23 cellular contexts compared by ENCODE assay signal in the genomic region with DNA sequence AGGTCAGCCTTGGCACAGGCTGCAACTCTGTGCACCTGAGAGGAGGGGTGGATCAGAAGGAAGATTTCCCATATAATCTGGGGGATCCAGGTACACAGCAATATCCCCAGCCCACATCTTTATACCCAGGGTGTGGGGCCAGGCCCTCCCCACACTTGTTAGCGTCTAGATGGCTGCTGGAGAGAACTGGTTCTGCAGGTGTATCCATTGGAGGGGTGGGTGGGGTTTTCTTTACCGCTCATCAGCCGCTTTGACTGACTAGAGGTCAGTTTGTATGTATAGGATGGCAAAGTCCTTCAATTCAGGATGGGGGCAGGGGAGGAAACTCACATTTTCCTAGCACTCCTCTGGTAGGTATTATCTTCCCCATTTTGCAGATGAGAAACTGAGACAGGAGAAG.
"Had no signal": no experiment of that assay in that cellular context is flagged by ENCODE, and none has a peak within 500 bp of the region (broad histone marks: within the 10 kb centered on the region; RNA-seq: fewer than 3 reads in every experiment).

No MANE protein-coding gene starts in this region.

- H3K9me3 ChIP-seq: left ventricle myocardium inferior, neutrophil, right atrium auricular region, right lobe of liver, tibial nerve, uterus had no signal

- H3K36me3 ChIP-seq: left ventricle myocardium inferior, neutrophil, right atrium auricular region, right lobe of liver, tibial nerve, uterus had no signal

- FAIRE-seq: islet of Langerhans, kidney had no signal

- H3K4me1 ChIP-seq: left ventricle myocardium inferior, right atrium auricular region, right lobe of liver, tibial nerve, uterus had no signal

- DNase-seq: hypothalamus; immature natural killer cell; kidney; left ventricle myocardium inferior; mesendoderm; naive thymus-derived CD8-positive, alpha-beta T cell; occipital lobe; right lobe of liver; stimulated activated CD4-positive, alpha-beta T cell treated with anti-CD3 and anti-CD28 coated beads, Interleukin-1b, Interleukin-23, amount 100 ng/mL, for 48 hours; stimulated activated CD4-positive, alpha-beta T cell treated with anti-CD3 and anti-CD28 coated beads, Interleukin-2, amount 100 ng/mL, for 48 hours; stimulated activated CD4-positive, alpha-beta T cell treated with anti-CD3 and anti-CD28 coated beads, Interleukin-4, amount 100 ng/mL, for 4 hours; stimulated activated CD8-positive, alpha-beta memory T cell treated with anti-CD3 and anti-CD28 coated beads, Interleukin-4, amount 100 ng/mL, for 48 hours; stimulated activated naive CD4-positive, alpha-beta T cell treated with Interleukin-2 at 50 U/mL for 16 hours; stimulated activated naive CD8-positive, alpha-beta T cell treated with anti-CD3 and anti-CD28 coated beads, Interleukin-15, amount 100 ng/mL, for 72 hours; substantia nigra; uterus had no signal

- H3K27me3 ChIP-seq: neutrophil, right atrium auricular region, right lobe of liver, tibial nerve, uterus had no signal

- ATAC-seq: naive thymus-derived CD8-positive, alpha-beta T cell; right lobe of liver; stimulated activated memory B cell treated with anti-CD40 and anti-IgM and Interleukin-4, amounts not matched to agents 10 μg/mL and 1 μg/mL and 100 μg/mL, for 72 hours; stimulated activated naive CD8-positive, alpha-beta T cell treated with anti-CD3 and anti-CD28 coated beads, Interleukin-15, amount 100 ng/mL, for 72 hours had no signal

- H3K27ac ChIP-seq: left ventricle myocardium inferior, neutrophil, right atrium auricular region, right lobe of liver, tibial nerve, uterus had no signal

- H3K4me2 ChIP-seq: smooth muscle cell had no signal

- H3K4me3 ChIP-seq: left ventricle myocardium inferior, lung, right atrium auricular region, right lobe of liver, smooth muscle cell, tibial nerve, uterus had no signal
